In the genomic region with DNA sequence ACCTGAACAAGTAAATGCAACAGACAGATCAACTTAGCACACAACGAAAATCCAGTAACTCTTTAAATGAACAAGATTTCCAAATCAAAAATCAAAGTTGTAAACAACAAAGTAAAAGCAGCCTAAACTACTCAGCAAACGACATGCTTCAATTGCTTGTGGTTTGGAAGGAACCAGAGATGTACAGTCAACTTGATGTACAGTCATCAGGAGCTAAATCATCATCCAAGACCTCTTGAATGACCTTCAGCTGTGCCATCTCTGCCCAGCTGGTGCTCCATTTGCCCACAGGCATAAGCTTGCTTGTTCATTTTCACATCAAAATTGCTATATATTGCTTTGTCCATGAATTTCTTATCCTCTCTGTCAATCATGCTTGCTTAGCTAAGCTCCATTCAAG, we compare ENCODE assay signal across 1 cellular context.
TF ChIP-seq lines count a peak whose summit lies in the region.

No MANE protein-coding gene starts in this region.

TF ChIP-seq in SK-N-SH treated with all-trans-retinoic acid at 6 μM for 48 hours, 23 proteins besides CTCF, POLR2A, EP300 and RAD21 (continued from another document):
- TF ChIP-seq, protein P1, sequence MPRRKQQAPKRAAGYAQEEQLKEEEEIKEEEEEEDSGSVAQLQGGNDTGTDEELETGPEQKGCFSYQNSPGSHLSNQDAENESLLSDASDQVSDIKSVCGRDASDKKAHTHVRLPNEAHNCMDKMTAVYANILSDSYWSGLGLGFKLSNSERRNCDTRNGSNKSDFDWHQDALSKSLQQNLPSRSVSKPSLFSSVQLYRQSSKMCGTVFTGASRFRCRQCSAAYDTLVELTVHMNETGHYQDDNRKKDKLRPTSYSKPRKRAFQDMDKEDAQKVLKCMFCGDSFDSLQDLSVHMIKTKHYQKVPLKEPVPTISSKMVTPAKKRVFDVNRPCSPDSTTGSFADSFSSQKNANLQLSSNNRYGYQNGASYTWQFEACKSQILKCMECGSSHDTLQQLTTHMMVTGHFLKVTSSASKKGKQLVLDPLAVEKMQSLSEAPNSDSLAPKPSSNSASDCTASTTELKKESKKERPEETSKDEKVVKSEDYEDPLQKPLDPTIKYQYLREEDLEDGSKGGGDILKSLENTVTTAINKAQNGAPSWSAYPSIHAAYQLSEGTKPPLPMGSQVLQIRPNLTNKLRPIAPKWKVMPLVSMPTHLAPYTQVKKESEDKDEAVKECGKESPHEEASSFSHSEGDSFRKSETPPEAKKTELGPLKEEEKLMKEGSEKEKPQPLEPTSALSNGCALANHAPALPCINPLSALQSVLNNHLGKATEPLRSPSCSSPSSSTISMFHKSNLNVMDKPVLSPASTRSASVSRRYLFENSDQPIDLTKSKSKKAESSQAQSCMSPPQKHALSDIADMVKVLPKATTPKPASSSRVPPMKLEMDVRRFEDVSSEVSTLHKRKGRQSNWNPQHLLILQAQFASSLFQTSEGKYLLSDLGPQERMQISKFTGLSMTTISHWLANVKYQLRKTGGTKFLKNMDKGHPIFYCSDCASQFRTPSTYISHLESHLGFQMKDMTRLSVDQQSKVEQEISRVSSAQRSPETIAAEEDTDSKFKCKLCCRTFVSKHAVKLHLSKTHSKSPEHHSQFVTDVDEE (CRISPR knock-in tag; IDR thresholded peaks at IDR 0.05), result no peak
- no peak for TF ChIP-seq ZNF8 (CRISPR knock-in tag; IDR thresholded peaks at IDR 0.05)
